13 cellular contexts compared by ENCODE assay signal in the genomic region with DNA sequence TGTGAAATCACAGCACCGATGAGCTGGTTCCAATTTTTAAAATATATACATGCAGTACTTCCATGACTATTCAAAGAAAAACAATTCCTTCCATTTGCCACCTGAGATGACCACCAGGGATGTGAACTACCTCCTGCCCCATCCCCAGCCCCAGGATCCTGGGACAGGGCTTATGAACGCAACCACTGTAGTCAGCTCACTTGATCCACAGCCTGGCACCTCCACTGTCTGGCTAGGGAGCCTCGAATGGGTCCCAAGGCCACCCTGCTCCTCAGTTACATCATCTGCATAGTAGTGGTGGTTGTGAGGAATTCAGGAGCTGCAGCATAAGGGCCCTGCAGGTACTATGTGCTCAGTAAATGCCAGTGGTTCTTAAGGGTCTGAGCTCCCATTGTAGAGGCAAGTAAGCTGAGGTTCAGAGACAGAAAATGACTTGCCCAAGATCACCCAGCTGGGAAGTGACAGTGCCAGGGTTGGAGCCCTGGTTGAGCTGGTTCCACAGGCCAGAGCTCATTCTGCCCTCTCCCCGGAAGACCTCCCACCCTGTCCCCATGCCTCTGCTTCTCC. TPM values are rescaled to one million over a fixed set of nuclear protein-coding genes. Genes with fewer than 3 reads are reported as not detected.
DNase-seq lines count a peak whose midpoint lies in the region; ATAC-seq, FAIRE-seq and TF ChIP-seq lines count a peak whose summit lies in the region.
"Not testable (repeated sequence)": the region's sequence is repeated elsewhere in the genome, so short reads cannot be mapped to it uniquely, and the experiment has no call there.
"Had no signal": no experiment of that assay in that cellular context is flagged by ENCODE, and none has a peak within 500 bp of the region (broad histone marks: within the 10 kb centered on the region; RNA-seq: fewer than 3 reads in every experiment).

No MANE protein-coding gene starts in this region.

- H3F3A ChIP-seq in GM23338 (replicated peaks; ENCODE audit: low read depth): not testable (repeated sequence)

- H3K9ac ChIP-seq in HepG2 (ENCODE audit: insufficient read depth, low read depth, low read length): not testable (repeated sequence)

- H3K36me3 Mint-ChIP-seq in CD4-positive, CD25-positive, alpha-beta regulatory T cell: peaks cover 14% of the 10 kb centered on the region
- H3K36me3 Mint-ChIP-seq in GM23338 (ENCODE audit: low read depth): peaks cover 28% of the 10 kb centered on the region
- peaks cover 30% of the 10 kb centered on the region for H3K36me3 Mint-ChIP-seq in activated B cell treated with CpG ODN at 0.5 μM for 24 hours (ENCODE audit: low read depth)
- peaks cover 6 to 22% of the 10 kb centered on the region in 2 donors for H3K36me3 Mint-ChIP-seq in activated T-cell treated with anti-CD3 and anti-CD28 coated beads, Interleukin-2, amount 50 U/mL, for 72 hours (ENCODE audit: insufficient read depth in 2 of 2)
- peaks cover 26% of the 10 kb centered on the region for H3K36me3 Mint-ChIP-seq in activated naive CD8-positive, alpha-beta T cell treated with anti-CD3 and anti-CD28 coated beads, Interleukin-2, amount 50 U/mL, for 24 hours (ENCODE audit: low read depth)

- H3K27ac ChIP-seq in CD4-positive, CD25-positive, alpha-beta regulatory T cell (ENCODE audit: insufficient read depth, low read length, poor library complexity, severe bottlenecking): peak overlapping the region; percentile 33
- not testable (repeated sequence) for H3K27ac ChIP-seq in GM23338 (ENCODE audit: low read depth); HepG2 (ENCODE audit: extremely low read length, insufficient read depth, low read length)
- peak overlapping the region; percentile 18 for H3K27ac ChIP-seq in neutrophil

- H3K4me3 ChIP-seq in CD4-positive, CD25-positive, alpha-beta regulatory T cell (ENCODE audit: low read depth, low read length); GM23338; HepG2 (replicated peaks in 1 of 3; ENCODE audit: insufficient read depth in 1 of 3, low read depth in 2 of 3, low read length in 3 of 3); neutrophil (ENCODE audit: low read depth in 1 of 2, low read length in 1 of 2): not testable (repeated sequence)

- H3K4me1 Mint-ChIP-seq in CD4-positive, CD25-positive, alpha-beta regulatory T cell: peaks cover 0 to 17% (median 7%) of the 10 kb centered on the region in 4 donors
- H3K4me1 Mint-ChIP-seq in GM23338; activated B cell treated with CpG ODN at 0.5 μM for 24 hours; activated naive CD8-positive, alpha-beta T cell treated with anti-CD3 and anti-CD28 coated beads, Interleukin-2, amount 50 U/mL, for 24 hours: not testable (repeated sequence)
- H3K4me1 Mint-ChIP-seq in activated T-cell treated with anti-CD3 and anti-CD28 coated beads, Interleukin-2, amount 50 U/mL, for 72 hours (ENCODE audit: low read depth): peaks cover 15% of the 10 kb centered on the region
- H3K4me1 Mint-ChIP-seq in stimulated activated naive CD8-positive, alpha-beta T cell treated with anti-CD3 and anti-CD28 coated beads, Interleukin-15, amount 100 ng/mL, for 72 hours: peaks cover 42% of the 10 kb centered on the region

- not testable (repeated sequence) for TF ChIP-seq EP300 in HepG2 (IDR thresholded peaks at IDR 0.05; ENCODE audit: low read depth in 2 of 2, low read length in 2 of 2); HepG2 (CRISPR knock-in tag; IDR thresholded peaks at IDR 0.05; ENCODE audit: borderline replicate concordance)

- not testable (repeated sequence) for TF ChIP-seq RAD21 in HepG2 (CRISPR knock-in tag; IDR thresholded peaks at IDR 0.05)

- POLR2A ChIA-PET in activated B cell treated with CpG ODN at 0.5 μM for 24 hours (lab: Charles Lee): interaction anchor here (0.6 kb wide), 1 partner anchor 48 kb away, joined by 6 read pairs; no protein-coding TSS in a partner anchor
- POLR2A ChIA-PET in HepG2 (lab: Yijun Ruan, JAX): not testable (repeated sequence)

- TF ChIP-seq CTCF in GM23338 (conservative IDR thresholded peaks at IDR 0.05; ENCODE audit: low read depth in 2 of 2); activated B cell treated with CpG ODN at 0.5 μM for 24 hours (IDR thresholded peaks at IDR 0.05); HepG2 (CRISPR knock-in tag; IDR thresholded peaks at IDR 0.05); neutrophil (IDR thresholded peaks at IDR 0.05): not testable (repeated sequence)

- not testable (repeated sequence) for H3K9me3 ChIP-seq in CD4-positive, CD25-positive, alpha-beta regulatory T cell (ENCODE audit: control insufficient read depth in 2 of 2, low read length in 2 of 2); HepG2 (ENCODE audit: low read length); neutrophil

- not testable (repeated sequence) for H4K20me1 ChIP-seq in GM23338 (replicated peaks; ENCODE audit: insufficient read depth); HepG2 (ENCODE audit: insufficient read depth, low read length)

- H3K36me3 ChIP-seq in CD4-positive, CD25-positive, alpha-beta regulatory T cell (ENCODE audit: control insufficient read depth, insufficient read depth, low read length): peaks cover 26% of the 10 kb centered on the region
- not testable (repeated sequence) for H3K36me3 ChIP-seq in GM23338 (ENCODE audit: insufficient read depth); HepG2 (replicated peaks in 1 of 2; ENCODE audit: control insufficient read depth in 1 of 2, insufficient read depth in 2 of 2, low read length in 2 of 2)
- H3K36me3 ChIP-seq in neutrophil: peaks cover 33% of the 10 kb centered on the region

- H3K9me3 Mint-ChIP-seq in CD4-positive, CD25-positive, alpha-beta regulatory T cell; GM23338; activated B cell treated with CpG ODN at 0.5 μM for 24 hours; activated T-cell treated with anti-CD3 and anti-CD28 coated beads, Interleukin-2, amount 50 U/mL, for 72 hours; activated naive CD8-positive, alpha-beta T cell treated with anti-CD3 and anti-CD28 coated beads, Interleukin-2, amount 50 U/mL, for 24 hours; stimulated activated naive CD8-positive, alpha-beta T cell treated with anti-CD3 and anti-CD28 coated beads, Interleukin-15, amount 100 ng/mL, for 72 hours: not testable (repeated sequence)

- CTCF ChIA-PET in activated B cell treated with CpG ODN at 0.5 μM for 24 hours (lab: Charles Lee); HepG2 (lab: Yijun Ruan, JAX; ENCODE audit: low intra/inter-chr PET ratio, low total read pairs): not testable (repeated sequence)

- peak in 1 of 2 donors; percentile 6 for ATAC-seq in CD4-positive, CD25-positive, alpha-beta regulatory T cell (ENCODE audit: low read depth in 2 of 2)
- ATAC-seq in GM23338: peak; percentile 32
- not testable (repeated sequence) for ATAC-seq in activated B cell treated with CpG ODN at 0.5 μM for 24 hours (ENCODE audit: low read depth); activated T-cell treated with anti-CD3 and anti-CD28 coated beads, Interleukin-2, amount 50 U/mL, for 72 hours (replicated peaks in 1 of 2); activated naive CD8-positive, alpha-beta T cell treated with anti-CD3 and anti-CD28 coated beads, Interleukin-2, amount 50 U/mL, for 24 hours; HepG2
- peak; percentile 6 for ATAC-seq in stimulated activated naive CD8-positive, alpha-beta T cell treated with anti-CD3 and anti-CD28 coated beads, Interleukin-15, amount 100 ng/mL, for 72 hours

- not testable (repeated sequence) for BruUV-seq in HepG2 (replicated peaks; lab: Mats Ljungman, UMichigan)

- peak overlapping the region in 1 of 4 donors; percentile 38 for H3K4me3 Mint-ChIP-seq in CD4-positive, CD25-positive, alpha-beta regulatory T cell
- H3K4me3 Mint-ChIP-seq in GM23338; activated B cell treated with CpG ODN at 0.5 μM for 24 hours; activated T-cell treated with anti-CD3 and anti-CD28 coated beads, Interleukin-2, amount 50 U/mL, for 72 hours; activated naive CD8-positive, alpha-beta T cell treated with anti-CD3 and anti-CD28 coated beads, Interleukin-2, amount 50 U/mL, for 24 hours: not testable (repeated sequence)
- H3K4me3 Mint-ChIP-seq in stimulated activated naive CD8-positive, alpha-beta T cell treated with anti-CD3 and anti-CD28 coated beads, Interleukin-15, amount 100 ng/mL, for 72 hours: peak overlapping the region in 1 of 2 donors; percentile 33

- TF ChIP-seq POLR2A in HepG2 (IDR thresholded peaks at IDR 0.05; ENCODE audit: insufficient read depth in 1 of 2, low read depth in 2 of 2, low read length in 2 of 2): peak; percentile 17 to 35; a peak in 1 of 4 replicates

- intact Hi-C loops in activated B cell treated with CpG ODN at 0.5 μM for 24 hours (cut with micrococcal nuclease); HepG2 (cut with micrococcal nuclease; ENCODE audit: unreplicated experiment): not testable (repeated sequence)

- H3K79me2 ChIP-seq in GM23338 (replicated peaks; ENCODE audit: insufficient read depth): not testable (repeated sequence)
- H3K79me2 ChIP-seq in HepG2 (ENCODE audit: insufficient read depth, low read length): peaks cover 10% of the 10 kb centered on the region

- H2AFZ ChIP-seq in GM23338; HepG2 (ENCODE audit: low read length): not testable (repeated sequence)

- not testable (repeated sequence) for H3K4me2 ChIP-seq in GM23338; HepG2 (ENCODE audit: low read depth, low read length)

- H3K9me2 ChIP-seq in GM23338 (ENCODE audit: insufficient read depth): not testable (repeated sequence)

- peak overlapping the region; percentile 2 to 73 (median 25) for H3K27ac Mint-ChIP-seq in CD4-positive, CD25-positive, alpha-beta regulatory T cell
- not testable (repeated sequence) for H3K27ac Mint-ChIP-seq in GM23338
- peak overlapping the region; percentile 59 for H3K27ac Mint-ChIP-seq in activated B cell treated with CpG ODN at 0.5 μM for 24 hours
- H3K27ac Mint-ChIP-seq in activated T-cell treated with anti-CD3 and anti-CD28 coated beads, Interleukin-2, amount 50 U/mL, for 72 hours: peak overlapping the region; percentile 9
- H3K27ac Mint-ChIP-seq in activated naive CD8-positive, alpha-beta T cell treated with anti-CD3 and anti-CD28 coated beads, Interleukin-2, amount 50 U/mL, for 24 hours: peak overlapping the region; percentile 7
- H3K27ac Mint-ChIP-seq in stimulated activated naive CD8-positive, alpha-beta T cell treated with anti-CD3 and anti-CD28 coated beads, Interleukin-15, amount 100 ng/mL, for 72 hours: peak overlapping the region; percentile 56 to 81

- H3K27me3 Mint-ChIP-seq in CD4-positive, CD25-positive, alpha-beta regulatory T cell; activated B cell treated with CpG ODN at 0.5 μM for 24 hours; activated T-cell treated with anti-CD3 and anti-CD28 coated beads, Interleukin-2, amount 50 U/mL, for 72 hours (ENCODE audit: low read depth); activated naive CD8-positive, alpha-beta T cell treated with anti-CD3 and anti-CD28 coated beads, Interleukin-2, amount 50 U/mL, for 24 hours; stimulated activated naive CD8-positive, alpha-beta T cell treated with anti-CD3 and anti-CD28 coated beads, Interleukin-15, amount 100 ng/mL, for 72 hours: not testable (repeated sequence)
- H3K27me3 Mint-ChIP-seq in GM23338 (ENCODE audit: insufficient read depth, low read depth, poor library complexity): peaks cover 12% of the 10 kb centered on the region

- in situ Hi-C loops in HepG2 (cut with HindIII; ENCODE audit: extremely low pct_ligation_motif_present, low pct_unique_long_range_greater_than_20kb): not testable (repeated sequence)

- 88% methylated on average over 4 of the region's 4 CpGs for WGBS in HepG2 (ENCODE audit: low lambda C conversion rate)

- H3K27me3 ChIP-seq in CD4-positive, CD25-positive, alpha-beta regulatory T cell (ENCODE audit: control insufficient read depth, insufficient read depth, low read length); GM23338 (ENCODE audit: insufficient read depth); HepG2 (ENCODE audit: control insufficient read depth in 1 of 2, insufficient read depth in 2 of 2, low read length in 2 of 2); neutrophil: not testable (repeated sequence)

- H3K4me1 ChIP-seq in CD4-positive, CD25-positive, alpha-beta regulatory T cell (ENCODE audit: control insufficient read depth, insufficient read depth, low read length, poor library complexity, severe bottlenecking); GM23338 (ENCODE audit: insufficient read depth): not testable (repeated sequence)
- H3K4me1 ChIP-seq in HepG2 (ENCODE audit: insufficient read depth, low read length) (peaks cover 46% of the 10 kb centered on the region), neutrophil (ENCODE audit: control insufficient read depth in 1 of 2, insufficient read depth in 1 of 2, low read depth in 1 of 2, low read length in 1 of 2) (peaks cover 21 to 29% of the 10 kb centered on the region in 2 experiments)

- DNase-seq in CD4-positive, CD25-positive, alpha-beta regulatory T cell: peak in 1 of 3 donors; percentile 33
- not testable (repeated sequence) for DNase-seq in GM23338 (ENCODE audit: low spot score); activated B cell treated with CpG ODN at 0.5 μM for 24 hours; activated T-cell treated with anti-CD3 and anti-CD28 coated beads, Interleukin-2, amount 50 U/mL, for 72 hours; activated naive CD8-positive, alpha-beta T cell treated with anti-CD3 and anti-CD28 coated beads, Interleukin-2, amount 50 U/mL, for 24 hours; HepG2 (ENCODE audit: low spot score); stimulated activated naive CD8-positive, alpha-beta T cell treated with anti-CD3 and anti-CD28 coated beads, Interleukin-15, amount 100 ng/mL, for 72 hours

- FAIRE-seq in HepG2 (lab: Jason Lieb, UNC): not testable (repeated sequence)

RNA-seq across cellular contexts. Expression of a gene that starts 2.9 kb away (rescaled TPM):
- not detected for total RNA-seq in CD4-positive, CD25-positive, alpha-beta regulatory T cell
- polyA plus RNA-seq in CD4-positive, CD25-positive, alpha-beta regulatory T cell: not detected
- 0.76 TPM in 1 of 2 replicates, not detected in the other for total RNA-seq in GM23338 (2014; rRNA removed; shearing (Covaris generic))
- polyA plus RNA-seq in GM23338 (2016; fragmentation: Nextera tagmentation; extraction: Ambion mirVana) (0.76 and 0.90 TPM in 2 replicates), HepG2 (2011; rRNA removed) (824 and 855 TPM in 2 replicates)
- total RNA-seq in activated B cell treated with CpG ODN at 0.5 μM for 24 hours (not detected in 2 replicates), HepG2 (2016; rRNA removed; fragmentation: Illumina TruSeq; extraction: Trizol) (283 and 565 TPM in 2 replicates)
- not detected for total RNA-seq in activated T-cell treated with anti-CD3 and anti-CD28 coated beads, Interleukin-2, amount 50 U/mL, for 72 hours
- total RNA-seq in HepG2 (2016; cell fraction: cytosol; rRNA removed; fragmentation: Illumina TruSeq; extraction: Trizol; ENCODE audit: low read depth): 120 and 126 TPM in 2 replicates
- 282 and 590 TPM in 2 replicates for total RNA-seq in HepG2 (2016; cell fraction: insoluble cytoplasmic fraction; rRNA removed; fragmentation: Illumina TruSeq; extraction: Trizol)
- 75.1 and 75.6 TPM in 2 replicates for total RNA-seq in HepG2 (2016; cell fraction: membrane; rRNA removed; fragmentation: Illumina TruSeq; extraction: Trizol)
- total RNA-seq in HepG2 (2016; cell fraction: nucleus; rRNA removed; fragmentation: Illumina TruSeq; extraction: Trizol): 420 and 454 TPM in 2 replicates
- 632 and 711 TPM in 2 replicates for polyA plus RNA-seq in HepG2 (2011; cell fraction: cytosol; rRNA removed)
- 207 and 253 TPM in 2 replicates for polyA plus RNA-seq in HepG2 (2011; cell fraction: nucleus; rRNA removed)
- polyA plus RNA-seq in HepG2 (2012): 237 and 362 TPM in 2 replicates
- polyA plus RNA-seq in HepG2 (2016; cell fraction: cytosol; fragmentation: Illumina TruSeq; extraction: Trizol; ENCODE audit: low read depth): 125 and 138 TPM in 2 replicates
- polyA plus RNA-seq in HepG2 (2016; cell fraction: insoluble cytoplasmic fraction; fragmentation: Illumina TruSeq; extraction: Trizol; ENCODE audit: low read depth): 293 and 314 TPM in 2 replicates
- 75.7 and 76.3 TPM in 2 replicates for polyA plus RNA-seq in HepG2 (2016; cell fraction: membrane; fragmentation: Illumina TruSeq; extraction: Trizol; ENCODE audit: low read depth)
- polyA plus RNA-seq in HepG2 (2016; cell fraction: nucleus; fragmentation: Illumina TruSeq; extraction: Trizol; ENCODE audit: insufficient read depth, low read depth): 731 and 821 TPM in 2 replicates
- 257 TPM in 1 of 2 replicates, not detected in the other for polyA minus RNA-seq in HepG2 (2011; rRNA and poly(A)+ RNA removed; ENCODE audit: low replicate concordance)
- 147 and 150 TPM in 2 replicates for polyA minus RNA-seq in HepG2 (2011; cell fraction: cytosol; rRNA and poly(A)+ RNA removed)
- 41.2 and 60.7 TPM in 2 replicates for polyA minus RNA-seq in HepG2 (2011; cell fraction: nucleus; rRNA and poly(A)+ RNA removed)
- total RNA-seq: A172, G401, Peyer's patch had no signal
- polyA plus RNA-seq: BJ had no signal

RNA-seq across cellular contexts. Expression of a gene that starts 9.7 kb away (rescaled TPM):
- not detected for total RNA-seq in CD4-positive, CD25-positive, alpha-beta regulatory T cell
- not detected for polyA plus RNA-seq in CD4-positive, CD25-positive, alpha-beta regulatory T cell
- not detected in 2 replicates for total RNA-seq in GM23338 (2014; rRNA removed; shearing (Covaris generic))
- not detected in 2 replicates for polyA plus RNA-seq in GM23338 (2016; fragmentation: Nextera tagmentation; extraction: Ambion mirVana)
- total RNA-seq in activated B cell treated with CpG ODN at 0.5 μM for 24 hours: not detected in 2 replicates
- not detected for total RNA-seq in activated T-cell treated with anti-CD3 and anti-CD28 coated beads, Interleukin-2, amount 50 U/mL, for 72 hours
- total RNA-seq in HepG2 (2016; rRNA removed; fragmentation: Illumina TruSeq; extraction: Trizol): 327 and 699 TPM in 2 replicates
- total RNA-seq in HepG2 (2016; cell fraction: cytosol; rRNA removed; fragmentation: Illumina TruSeq; extraction: Trizol; ENCODE audit: low read depth): 148 and 154 TPM in 2 replicates
- total RNA-seq in HepG2 (2016; cell fraction: insoluble cytoplasmic fraction; rRNA removed; fragmentation: Illumina TruSeq; extraction: Trizol): 343 and 706 TPM in 2 replicates
- 103 and 109 TPM in 2 replicates for total RNA-seq in HepG2 (2016; cell fraction: membrane; rRNA removed; fragmentation: Illumina TruSeq; extraction: Trizol)
- total RNA-seq in HepG2 (2016; cell fraction: nucleus; rRNA removed; fragmentation: Illumina TruSeq; extraction: Trizol): 507 and 557 TPM in 2 replicates
- polyA plus RNA-seq in HepG2 (2011; rRNA removed): 1,180 and 1,355 TPM in 2 replicates
- polyA plus RNA-seq in HepG2 (2011; cell fraction: cytosol; rRNA removed): 1,385 and 1,736 TPM in 2 replicates
- polyA plus RNA-seq in HepG2 (2011; cell fraction: nucleus; rRNA removed): 375 and 530 TPM in 2 replicates
- polyA plus RNA-seq in HepG2 (2012): 373 and 660 TPM in 2 replicates
- polyA plus RNA-seq in HepG2 (2016; cell fraction: cytosol; fragmentation: Illumina TruSeq; extraction: Trizol; ENCODE audit: low read depth): 188 and 210 TPM in 2 replicates
- 388 and 407 TPM in 2 replicates for polyA plus RNA-seq in HepG2 (2016; cell fraction: insoluble cytoplasmic fraction; fragmentation: Illumina TruSeq; extraction: Trizol; ENCODE audit: low read depth)
- 103 and 105 TPM in 2 replicates for polyA plus RNA-seq in HepG2 (2016; cell fraction: membrane; fragmentation: Illumina TruSeq; extraction: Trizol; ENCODE audit: low read depth)
- 956 and 1,026 TPM in 2 replicates for polyA plus RNA-seq in HepG2 (2016; cell fraction: nucleus; fragmentation: Illumina TruSeq; extraction: Trizol; ENCODE audit: insufficient read depth, low read depth)
- polyA minus RNA-seq in HepG2 (2011; rRNA and poly(A)+ RNA removed; ENCODE audit: low replicate concordance): 0.30 and 495 TPM in 2 replicates
- polyA minus RNA-seq in HepG2 (2011; cell fraction: cytosol; rRNA and poly(A)+ RNA removed): 195 and 257 TPM in 2 replicates
- 78.8 and 152 TPM in 2 replicates for polyA minus RNA-seq in HepG2 (2011; cell fraction: nucleus; rRNA and poly(A)+ RNA removed)
- total RNA-seq: A172, G401, H7, Peyer's patch had no signal
- polyA plus RNA-seq: BJ had no signal

RNA-seq across cellular contexts. Expression of a gene that starts 55.2 kb away (rescaled TPM):
- 381 TPM for total RNA-seq in CD4-positive, CD25-positive, alpha-beta regulatory T cell
- polyA plus RNA-seq in CD4-positive, CD25-positive, alpha-beta regulatory T cell: 10 to 100 TPM; 11.9 to 16.6 (median 14.5) TPM
- total RNA-seq in GM23338 (2014; rRNA removed; shearing (Covaris generic)): 19.6 and 28.1 TPM in 2 replicates
- 9.0 and 11.2 TPM in 2 replicates for polyA plus RNA-seq in GM23338 (2016; fragmentation: Nextera tagmentation; extraction: Ambion mirVana)
- total RNA-seq in activated B cell treated with CpG ODN at 0.5 μM for 24 hours: 283 and 322 TPM in 2 replicates
- total RNA-seq in activated T-cell treated with anti-CD3 and anti-CD28 coated beads, Interleukin-2, amount 50 U/mL, for 72 hours: 100 to 1,000 TPM; 204 to 246 TPM
- total RNA-seq in HepG2 (2016; rRNA removed; fragmentation: Illumina TruSeq; extraction: Trizol): 2.5 and 3.1 TPM in 2 replicates
- 0.44 and 0.81 TPM in 2 replicates for total RNA-seq in HepG2 (2016; cell fraction: cytosol; rRNA removed; fragmentation: Illumina TruSeq; extraction: Trizol; ENCODE audit: low read depth)
- 2.1 and 3.1 TPM in 2 replicates for total RNA-seq in HepG2 (2016; cell fraction: insoluble cytoplasmic fraction; rRNA removed; fragmentation: Illumina TruSeq; extraction: Trizol)
- 1.4 and 1.9 TPM in 2 replicates for total RNA-seq in HepG2 (2016; cell fraction: membrane; rRNA removed; fragmentation: Illumina TruSeq; extraction: Trizol)
- 2.4 and 2.8 TPM in 2 replicates for total RNA-seq in HepG2 (2016; cell fraction: nucleus; rRNA removed; fragmentation: Illumina TruSeq; extraction: Trizol)
- polyA plus RNA-seq in HepG2 (2011; rRNA removed): 3.0 and 4.8 TPM in 2 replicates
- 2.1 and 2.5 TPM in 2 replicates for polyA plus RNA-seq in HepG2 (2011; cell fraction: cytosol; rRNA removed)
- 15.0 and 15.5 TPM in 2 replicates for polyA plus RNA-seq in HepG2 (2011; cell fraction: nucleus; rRNA removed)
- polyA plus RNA-seq in HepG2 (2012): 4.7 and 7.6 TPM in 2 replicates
- polyA plus RNA-seq in HepG2 (2016; cell fraction: cytosol; fragmentation: Illumina TruSeq; extraction: Trizol; ENCODE audit: low read depth): 0.41 and 0.43 TPM in 2 replicates
- polyA plus RNA-seq in HepG2 (2016; cell fraction: insoluble cytoplasmic fraction; fragmentation: Illumina TruSeq; extraction: Trizol; ENCODE audit: low read depth): 2.0 and 3.7 TPM in 2 replicates
- polyA plus RNA-seq in HepG2 (2016; cell fraction: membrane; fragmentation: Illumina TruSeq; extraction: Trizol; ENCODE audit: low read depth): 1.1 and 1.4 TPM in 2 replicates
- polyA plus RNA-seq in HepG2 (2016; cell fraction: nucleus; fragmentation: Illumina TruSeq; extraction: Trizol; ENCODE audit: insufficient read depth, low read depth): 6.0 and 6.2 TPM in 2 replicates
- 7.8 and 7.9 TPM in 2 replicates for polyA minus RNA-seq in HepG2 (2011; rRNA and poly(A)+ RNA removed; ENCODE audit: low replicate concordance)
- polyA minus RNA-seq in HepG2 (2011; cell fraction: cytosol; rRNA and poly(A)+ RNA removed): 3.5 and 3.7 TPM in 2 replicates
- polyA minus RNA-seq in HepG2 (2011; cell fraction: nucleus; rRNA and poly(A)+ RNA removed): 12.0 and 15.4 TPM in 2 replicates

Comparison
In these comparisons a context has a peak if more than half of its experiments do, and no peak if none do; other contexts are left out.
1. RNA of a gene that starts 2.9 kb away (total RNA-seq): 75.1 to 590 TPM in HepG2; 0.76 TPM in GM23338, not detected in activated T-cell treated with anti-CD3 and anti-CD28 coated beads, Interleukin-2, amount 50 U/mL, for 72 hours, not detected in activated B cell treated with CpG ODN at 0.5 μM for 24 hours and not detected in CD4-positive, CD25-positive, alpha-beta regulatory T cell (single experiment); every median in the first group is over 10 times any median in the second.
2. RNA of a gene that starts 9.7 kb away (total RNA-seq): 103 to 706 TPM in HepG2; not detected in CD4-positive, CD25-positive, alpha-beta regulatory T cell (single experiment), not detected in GM23338, not detected in activated B cell treated with CpG ODN at 0.5 μM for 24 hours and not detected in activated T-cell treated with anti-CD3 and anti-CD28 coated beads, Interleukin-2, amount 50 U/mL, for 72 hours; every median in the first group is over 100 times any median in the second.